In genomic region chr3:139309880-139310279, GRCh38 we compare ENCODE assay signal across 1 cellular context.
TF ChIP-seq lines count a peak whose summit lies in the region.

No MANE protein-coding gene starts in this region.

TF ChIP-seq in SK-N-SH treated with all-trans-retinoic acid at 6 μM for 48 hours, 23 proteins besides CTCF, POLR2A, EP300 and RAD21 (continued from another document):
- TF ChIP-seq, protein P1, sequence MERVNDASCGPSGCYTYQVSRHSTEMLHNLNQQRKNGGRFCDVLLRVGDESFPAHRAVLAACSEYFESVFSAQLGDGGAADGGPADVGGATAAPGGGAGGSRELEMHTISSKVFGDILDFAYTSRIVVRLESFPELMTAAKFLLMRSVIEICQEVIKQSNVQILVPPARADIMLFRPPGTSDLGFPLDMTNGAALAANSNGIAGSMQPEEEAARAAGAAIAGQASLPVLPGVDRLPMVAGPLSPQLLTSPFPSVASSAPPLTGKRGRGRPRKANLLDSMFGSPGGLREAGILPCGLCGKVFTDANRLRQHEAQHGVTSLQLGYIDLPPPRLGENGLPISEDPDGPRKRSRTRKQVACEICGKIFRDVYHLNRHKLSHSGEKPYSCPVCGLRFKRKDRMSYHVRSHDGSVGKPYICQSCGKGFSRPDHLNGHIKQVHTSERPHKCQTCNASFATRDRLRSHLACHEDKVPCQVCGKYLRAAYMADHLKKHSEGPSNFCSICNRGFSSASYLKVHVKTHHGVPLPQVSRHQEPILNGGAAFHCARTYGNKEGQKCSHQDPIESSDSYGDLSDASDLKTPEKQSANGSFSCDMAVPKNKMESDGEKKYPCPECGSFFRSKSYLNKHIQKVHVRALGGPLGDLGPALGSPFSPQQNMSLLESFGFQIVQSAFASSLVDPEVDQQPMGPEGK (CRISPR knock-in tag; IDR thresholded peaks at IDR 0.05; ENCODE audit: borderline replicate concordance) = no peak
- TF ChIP-seq, protein P2, sequence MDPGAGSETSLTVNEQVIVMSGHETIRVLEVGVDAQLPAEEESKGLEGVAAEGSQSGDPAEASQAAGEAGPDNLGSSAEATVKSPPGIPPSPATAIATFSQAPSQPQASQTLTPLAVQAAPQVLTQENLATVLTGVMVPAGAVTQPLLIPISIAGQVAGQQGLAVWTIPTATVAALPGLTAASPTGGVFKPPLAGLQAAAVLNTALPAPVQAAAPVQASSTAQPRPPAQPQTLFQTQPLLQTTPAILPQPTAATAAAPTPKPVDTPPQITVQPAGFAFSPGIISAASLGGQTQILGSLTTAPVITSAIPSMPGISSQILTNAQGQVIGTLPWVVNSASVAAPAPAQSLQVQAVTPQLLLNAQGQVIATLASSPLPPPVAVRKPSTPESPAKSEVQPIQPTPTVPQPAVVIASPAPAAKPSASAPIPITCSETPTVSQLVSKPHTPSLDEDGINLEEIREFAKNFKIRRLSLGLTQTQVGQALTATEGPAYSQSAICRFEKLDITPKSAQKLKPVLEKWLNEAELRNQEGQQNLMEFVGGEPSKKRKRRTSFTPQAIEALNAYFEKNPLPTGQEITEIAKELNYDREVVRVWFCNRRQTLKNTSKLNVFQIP (CRISPR knock-in tag; IDR thresholded peaks at IDR 0.05; ENCODE audit: borderline replicate concordance, low read depth) = no peak
- TF ChIP-seq ZNF8 (CRISPR knock-in tag; IDR thresholded peaks at IDR 0.05) = no peak
TF ChIP-seq in SK-N-SH treated with all-trans-retinoic acid at 6 μM for 48 hours: peak in this region for 0.
